In genomic region chr11:102447193-102447592, GRCh38 we compare ENCODE assay signal across 10 cellular contexts. TPM values are rescaled to one million over a fixed set of nuclear protein-coding genes. Genes with fewer than 3 reads are reported as not detected.
DNase-seq lines count a peak whose midpoint lies in the region; ATAC-seq and TF ChIP-seq lines count a peak whose summit lies in the region.
"Had no signal": no experiment of that assay in that cellular context is flagged by ENCODE, and none has a peak within 500 bp of the region (broad histone marks: within the 10 kb centered on the region; RNA-seq: fewer than 3 reads in every experiment).

No MANE protein-coding gene starts in this region.

- H3K27me3 ChIP-seq in osteoblast (ENCODE audit: insufficient read depth, low read length): no peaks in the 10 kb centered on the region

- no peak for DNase-seq in activated B cell treated with CpG ODN at 0.5 μM for 24 hours
- DNase-seq in osteoblast (ENCODE audit: insufficient read length, low spot score, missing footprints): no peak
- no peak for DNase-seq in HuH-7 (ENCODE audit: low spot score)
- no peak for DNase-seq in hippocampal formation (lab: John Stamatoyannopoulos, UW)
- DNase-seq in NCI-H748 (lab: John Stamatoyannopoulos, UW; ENCODE audit: unreplicated experiment): no peak
- DNase-seq: activated effector memory CD4-positive, alpha-beta T cell treated with Interleukin-2 at 50 U/mL for 16 hours had no signal

- intact Hi-C loops in activated B cell treated with CpG ODN at 0.5 μM for 24 hours (cut with micrococcal nuclease): no loop called here

- H3K36me3 ChIP-seq in osteoblast (ENCODE audit: insufficient read depth, low read length): no peaks in the 10 kb centered on the region

- peaks cover 20% of the 10 kb centered on the region for H3K4me1 ChIP-seq in osteoblast (ENCODE audit: insufficient read depth, low read length)

- no peak overlapping the region for H2AFZ ChIP-seq in osteoblast (ENCODE audit: low read length)

- peak; percentile 35 for ATAC-seq in GM18909 (IDR thresholded peaks at IDR 0.05; ENCODE audit: poor library complexity, unreplicated experiment)
- ATAC-seq in HG02973 (IDR thresholded peaks at IDR 0.05; ENCODE audit: unreplicated experiment): peak; percentile 34
- ATAC-seq in activated B cell treated with CpG ODN at 0.5 μM for 24 hours (ENCODE audit: low read depth): peak; percentile 22

- peaks cover 55% of the 10 kb centered on the region for H3K79me2 ChIP-seq in osteoblast (ENCODE audit: insufficient read depth, low read length)

- no peak for TF ChIP-seq CTCF in activated B cell treated with CpG ODN at 0.5 μM for 24 hours (IDR thresholded peaks at IDR 0.05)
- TF ChIP-seq CTCF in osteoblast (IDR thresholded peaks at IDR 0.05; ENCODE audit: extremely low read depth, low read depth, low read length): no peak

- H3K9me3 Mint-ChIP-seq in activated B cell treated with CpG ODN at 0.5 μM for 24 hours: no peaks in the 10 kb centered on the region

- H3K36me3 Mint-ChIP-seq in activated B cell treated with CpG ODN at 0.5 μM for 24 hours (ENCODE audit: low read depth): peaks cover 84% of the 10 kb centered on the region

- no peaks in the 10 kb centered on the region for H4K20me1 ChIP-seq in osteoblast (ENCODE audit: insufficient read depth, low read length)

- no peaks in the 10 kb centered on the region for H3K27me3 Mint-ChIP-seq in activated B cell treated with CpG ODN at 0.5 μM for 24 hours

- no peak overlapping the region for H3K4me3 ChIP-seq in osteoblast (ENCODE audit: insufficient read depth, low read length)
- H3K4me3 ChIP-seq: HAP-1, skin epidermis had no signal

- no peak overlapping the region for H3K4me2 ChIP-seq in osteoblast (ENCODE audit: insufficient read depth, low read length)

- peak overlapping the region; percentile 13 for H3K27ac ChIP-seq in osteoblast (ENCODE audit: low read depth, low read length)
- H3K27ac ChIP-seq: skin epidermis had no signal

- peak overlapping the region; percentile 55 for H3K4me3 Mint-ChIP-seq in activated B cell treated with CpG ODN at 0.5 μM for 24 hours

- H3K4me1 Mint-ChIP-seq in activated B cell treated with CpG ODN at 0.5 μM for 24 hours: peaks cover 84% of the 10 kb centered on the region

- H3K9me3 ChIP-seq in osteoblast (ENCODE audit: low read depth, low read length): no peaks in the 10 kb centered on the region
- H3K9me3 ChIP-seq: HAP-1 had no signal

- POLR2A ChIA-PET in activated B cell treated with CpG ODN at 0.5 μM for 24 hours (lab: Charles Lee): interaction anchor here (1.4 kb wide), 1 partner anchor 55 kb away, joined by 3 read pairs; no protein-coding TSS in a partner anchor

- CTCF ChIA-PET in activated B cell treated with CpG ODN at 0.5 μM for 24 hours (lab: Charles Lee): no interaction called here

- peak overlapping the region; percentile 74 for H3K27ac Mint-ChIP-seq in activated B cell treated with CpG ODN at 0.5 μM for 24 hours

RNA-seq across cellular contexts. Expression of gene TMEM123, which starts 5.4 kb away (rescaled TPM):
- total RNA-seq in activated B cell treated with CpG ODN at 0.5 μM for 24 hours (182 and 191 TPM in 2 replicates), osteoblast (89.3 and 91.9 TPM in 2 replicates)
